ENCODE assay signal across 28 cellular contexts in the genomic region with DNA sequence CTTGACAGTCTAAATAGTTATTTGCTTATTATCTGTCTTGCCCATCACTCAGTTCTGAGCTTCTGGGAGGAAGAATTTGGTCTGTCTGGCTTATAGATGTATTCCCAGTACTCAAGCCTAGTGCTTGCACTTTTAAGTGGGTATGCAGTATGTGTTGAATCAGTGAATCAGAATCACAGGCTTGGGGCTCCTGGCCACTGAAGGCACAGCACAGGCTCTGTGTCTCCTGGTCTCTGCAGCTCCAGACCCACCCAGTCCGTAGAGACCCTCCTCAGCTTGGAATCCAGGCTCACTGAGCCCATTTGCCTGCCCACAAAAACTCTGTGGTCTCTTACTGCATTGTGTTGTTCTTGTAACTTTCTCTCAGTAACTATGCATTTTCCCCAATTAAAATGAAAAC.
"Had no signal": no experiment of that assay in that cellular context is flagged by ENCODE, and none has a peak within 500 bp of the region (broad histone marks: within the 10 kb centered on the region; RNA-seq: fewer than 3 reads in every experiment).

No MANE protein-coding gene starts in this region.

- H3K36me3 ChIP-seq: esophagus muscularis mucosa, gastroesophageal sphincter, heart left ventricle, left lung, prostate gland, right atrium auricular region, sigmoid colon, stomach, thyroid gland, vagina had no signal

- H3K27ac Mint-ChIP-seq: dendritic cell treated with granulocyte-macrophage colony-stimulating factor and Interleukin-4, amounts not matched to agents 40 ng/mL and 50 ng/mL, for 4 days; mesothelial cell of epicardium; natural killer cell treated with Interleukin-12 subunit alpha and Interleukin-12 subunit beta and Interleukin-15 and Interleukin-18, amount 100 ng/mL, for 72 hours; stimulated activated effector memory CD8-positive, alpha-beta T cell treated with anti-CD3 and anti-CD28 coated beads, Interleukin-12 subunit alpha, Interleukin-12 subunit beta, amount 100 ng/mL, for 72 hours had no signal

- H3K27ac ChIP-seq: esophagus muscularis mucosa, foreskin keratinocyte, gastroesophageal sphincter, heart left ventricle, hepatocyte, left lung, prostate gland, right atrium auricular region, sigmoid colon, stomach, thyroid gland, vagina had no signal

- H3K4me3 Mint-ChIP-seq: dendritic cell treated with granulocyte-macrophage colony-stimulating factor and Interleukin-4, amounts not matched to agents 40 ng/mL and 50 ng/mL, for 4 days; mesothelial cell of epicardium; naive B cell; natural killer cell treated with Interleukin-12 subunit alpha and Interleukin-12 subunit beta and Interleukin-15 and Interleukin-18, amount 100 ng/mL, for 72 hours; neural crest cell; stimulated activated effector memory CD8-positive, alpha-beta T cell treated with anti-CD3 and anti-CD28 coated beads, Interleukin-12 subunit alpha, Interleukin-12 subunit beta, amount 100 ng/mL, for 72 hours had no signal

- H3K79me2 ChIP-seq: hepatocyte had no signal

- H3K4me1 ChIP-seq: esophagus muscularis mucosa, foreskin keratinocyte, gastroesophageal sphincter, heart left ventricle, left lung, prostate gland, right atrium auricular region, sigmoid colon, stomach, thyroid gland, vagina had no signal

- H3K9me3 Mint-ChIP-seq: dendritic cell treated with granulocyte-macrophage colony-stimulating factor and Interleukin-4, amounts not matched to agents 40 ng/mL and 50 ng/mL, for 4 days; mesothelial cell of epicardium; natural killer cell treated with Interleukin-12 subunit alpha and Interleukin-12 subunit beta and Interleukin-15 and Interleukin-18, amount 100 ng/mL, for 72 hours; neural crest cell; stimulated activated effector memory CD8-positive, alpha-beta T cell treated with anti-CD3 and anti-CD28 coated beads, Interleukin-12 subunit alpha, Interleukin-12 subunit beta, amount 100 ng/mL, for 72 hours had no signal

- H3K27me3 Mint-ChIP-seq: naive B cell; natural killer cell treated with Interleukin-12 subunit alpha and Interleukin-12 subunit beta and Interleukin-15 and Interleukin-18, amount 100 ng/mL, for 72 hours had no signal

- H3K4me3 ChIP-seq: esophagus muscularis mucosa, gastroesophageal sphincter, heart left ventricle, hepatocyte, left lung, mucosa of descending colon, prostate gland, right atrium auricular region, sigmoid colon, stomach, thyroid gland, vagina had no signal

- H3K4me1 Mint-ChIP-seq: mesothelial cell of epicardium; neural crest cell; stimulated activated effector memory CD8-positive, alpha-beta T cell treated with anti-CD3 and anti-CD28 coated beads, Interleukin-12 subunit alpha, Interleukin-12 subunit beta, amount 100 ng/mL, for 72 hours had no signal

- DNase-seq: effector CD8-positive, alpha-beta T cell; foreskin keratinocyte; heart left ventricle; kidney; left cardiac atrium; left lung; mesenchymal stem cell; mucosa of descending colon; naive B cell; nucleus accumbens; sigmoid colon; stimulated activated CD4-positive, alpha-beta T cell treated with anti-CD3 and anti-CD28 coated beads, Interleukin-2, amount 100 ng/mL, for 24 hours; stimulated activated CD4-positive, alpha-beta T cell treated with anti-CD3 and anti-CD28 coated beads, Interleukin-4, amount 100 ng/mL, for 24 hours; stimulated activated naive CD4-positive, alpha-beta T cell treated with Interleukin-2 at 50 U/mL for 16 hours; stomach; thyroid gland; trophoblast cell had no signal

- ATAC-seq: foreskin keratinocyte; gastroesophageal sphincter; heart left ventricle; left cardiac atrium; left lung; mucosa of descending colon; natural killer cell treated with Interleukin-12 subunit alpha and Interleukin-12 subunit beta and Interleukin-15 and Interleukin-18, amount 100 ng/mL, for 72 hours; stimulated activated effector memory CD8-positive, alpha-beta T cell treated with anti-CD3 and anti-CD28 coated beads, Interleukin-12 subunit alpha, Interleukin-12 subunit beta, amount 100 ng/mL, for 72 hours had no signal

- H3K9me3 ChIP-seq: esophagus muscularis mucosa, gastroesophageal sphincter, heart left ventricle, left lung, mucosa of descending colon, prostate gland, right atrium auricular region, sigmoid colon, stomach, thyroid gland, vagina had no signal

- H3K4me2 ChIP-seq: hepatocyte had no signal

- H3K36me3 Mint-ChIP-seq: mesothelial cell of epicardium; stimulated activated effector memory CD8-positive, alpha-beta T cell treated with anti-CD3 and anti-CD28 coated beads, Interleukin-12 subunit alpha, Interleukin-12 subunit beta, amount 100 ng/mL, for 72 hours had no signal

- H2AFZ ChIP-seq: hepatocyte had no signal

- H3K27me3 ChIP-seq: esophagus muscularis mucosa, gastroesophageal sphincter, heart left ventricle, hepatocyte, left lung, right atrium auricular region, sigmoid colon, stomach, thyroid gland, vagina had no signal
